ENCODE assay signal across 8 cellular contexts in genomic region chr1:165375623-165376022, GRCh38. TPM values are rescaled to one million over a fixed set of nuclear protein-coding genes. Genes with fewer than 3 reads are reported as not detected.
DNase-seq lines count a peak whose midpoint lies in the region; ATAC-seq, FAIRE-seq and TF ChIP-seq lines count a peak whose summit lies in the region.

No MANE protein-coding gene starts in this region.

- TF ChIP-seq POLR2A in right lobe of liver (IDR thresholded peaks at IDR 0.05) (no peak), HepG2 (IDR thresholded peaks at IDR 0.05; ENCODE audit: insufficient read depth in 1 of 2, low read depth in 2 of 2, low read length in 2 of 2) (no peak), uterus (IDR thresholded peaks at IDR 0.05) (no peak)

- H3K9ac ChIP-seq in HepG2 (ENCODE audit: insufficient read depth, low read depth, low read length) = no peak overlapping the region
- peak overlapping the region; percentile 24 for H3K9ac ChIP-seq in muscle layer of colon (ENCODE audit: low read length)

- no peaks in the 10 kb centered on the region for H3K79me2 ChIP-seq in HepG2 (ENCODE audit: insufficient read depth, low read length)

- peak overlapping the region in 2 of 3 donors; percentile 13 to 55 for H3K27ac ChIP-seq in right lobe of liver
- H3K27ac ChIP-seq in HepG2 (ENCODE audit: extremely low read length, insufficient read depth, low read length) = no peak overlapping the region
- H3K27ac ChIP-seq in coronary artery = peak overlapping the region; percentile 69 to 73
- H3K27ac ChIP-seq in muscle layer of colon (ENCODE audit: low read depth, low read length) = peak overlapping the region; percentile 86
- H3K27ac ChIP-seq in uterus = peak overlapping the region; percentile 94 to 95
- no peak overlapping the region for H3K27ac ChIP-seq in foreskin keratinocyte

- no peak for TF ChIP-seq CTCF in right lobe of liver (IDR thresholded peaks at IDR 0.05)
- no peak for TF ChIP-seq CTCF in HepG2 (CRISPR knock-in tag; IDR thresholded peaks at IDR 0.05)
- no peak for TF ChIP-seq CTCF in coronary artery (IDR thresholded peaks at IDR 0.05)
- TF ChIP-seq CTCF in uterus (IDR thresholded peaks at IDR 0.05) = no peak
- TF ChIP-seq CTCF in foreskin keratinocyte (conservative IDR thresholded peaks at IDR 0.05) = no peak

- FAIRE-seq in HepG2 (lab: Jason Lieb, UNC) = no peak

- H3K36me3 ChIP-seq in right lobe of liver (no peaks in the 10 kb centered on the region), HepG2 (replicated peaks in 1 of 2; ENCODE audit: control insufficient read depth in 1 of 2, insufficient read depth in 2 of 2, low read length in 2 of 2) (no peaks in the 10 kb centered on the region), muscle layer of colon (ENCODE audit: insufficient read depth, low read length) (no peaks in the 10 kb centered on the region), uterus (no peaks in the 10 kb centered on the region)

- no peak for TF ChIP-seq EP300 in HepG2 (IDR thresholded peaks at IDR 0.05; ENCODE audit: low read depth in 2 of 2, low read length in 2 of 2)
- TF ChIP-seq EP300 in HepG2 (CRISPR knock-in tag; IDR thresholded peaks at IDR 0.05; ENCODE audit: borderline replicate concordance) = no peak

- H3K4me2 ChIP-seq in HepG2 (ENCODE audit: low read depth, low read length) = no peak overlapping the region

- POLR2A ChIA-PET in HepG2 (lab: Yijun Ruan, JAX) = no interaction called here

- no peak overlapping the region for H2AFZ ChIP-seq in HepG2 (ENCODE audit: low read length)

- ATAC-seq in right lobe of liver = no peak
- ATAC-seq in HepG2 = no peak
- no peak for ATAC-seq in foreskin keratinocyte

- BruUV-seq in HepG2 (replicated peaks; lab: Mats Ljungman, UMichigan) = no TSS peak

- no peak for TF ChIP-seq RAD21 in HepG2 (CRISPR knock-in tag; IDR thresholded peaks at IDR 0.05)

- H3K4me1 ChIP-seq in right lobe of liver (peaks cover 0 to 10% (median under 1%) of the 10 kb centered on the region in 4 donors), HepG2 (ENCODE audit: insufficient read depth, low read length) (peaks cover 10% of the 10 kb centered on the region), muscle layer of colon (ENCODE audit: insufficient read depth, low read length) (peaks cover 5% of the 10 kb centered on the region), uterus (no peaks in the 10 kb centered on the region), foreskin keratinocyte (no peaks in the 10 kb centered on the region)

- H3K9me3 ChIP-seq in right lobe of liver (no peaks in the 10 kb centered on the region), HepG2 (ENCODE audit: low read length) (no peaks in the 10 kb centered on the region), muscle layer of colon (ENCODE audit: low read length) (no peaks in the 10 kb centered on the region), uterus (no peaks in the 10 kb centered on the region)

- in situ Hi-C loops in HepG2 (cut with HindIII; ENCODE audit: extremely low pct_ligation_motif_present, low pct_unique_long_range_greater_than_20kb) = no loop called here

- intact Hi-C loops in right lobe of liver (cut with DNase I) (loop anchor here in 1 of 2 donors (10.0 kb wide), 1 partner anchor 241 kb away; no protein-coding TSS in a partner anchor), HepG2 (cut with micrococcal nuclease; ENCODE audit: unreplicated experiment) (no loop called here), uterus (cut with DNase I; ENCODE audit: low total_unique reads) (no loop called here)

- H3K4me3 ChIP-seq in right lobe of liver = peak overlapping the region; percentile 9 to 36 (median 14)
- no peak overlapping the region for H3K4me3 ChIP-seq in HepG2 (replicated peaks in 1 of 3; ENCODE audit: insufficient read depth in 1 of 3, low read depth in 2 of 3, low read length in 3 of 3)
- peak overlapping the region; percentile 63 for H3K4me3 ChIP-seq in coronary artery
- H3K4me3 ChIP-seq in muscle layer of colon (ENCODE audit: low read depth in 1 of 2, low read length in 2 of 2) = peak overlapping the region in 1 of 2 donors; percentile 58
- H3K4me3 ChIP-seq in uterus = peak overlapping the region; percentile 38 to 47

- 44% methylated on average over 7 of the region's 7 CpGs for WGBS in right lobe of liver (ENCODE audit: insufficient coverage, low coverage, low lambda C conversion rate, missing lambda C conversion rate)
- 49% methylated on average over 7 of the region's 7 CpGs for WGBS in HepG2 (ENCODE audit: low lambda C conversion rate)

- DNase-seq in right lobe of liver (no peak), HepG2 (ENCODE audit: low spot score) (no peak), coronary artery (ENCODE audit: low spot score) (no peak), uterus (no peak), foreskin keratinocyte (no peak), GM19238 (ENCODE audit: insufficient read length, low spot score) (no peak)
- no peak for DNase-seq in stimulated activated CD4-positive, alpha-beta T cell treated with anti-CD3 and anti-CD28 coated beads, Interleukin-4, amount 100 ng/mL, for 24 hours

- H3K27me3 ChIP-seq in right lobe of liver (no peaks in the 10 kb centered on the region), HepG2 (ENCODE audit: control insufficient read depth in 1 of 2, insufficient read depth in 2 of 2, low read length in 2 of 2) (no peaks in the 10 kb centered on the region; a peak in 1 of 5 replicates), muscle layer of colon (ENCODE audit: control insufficient read depth in 1 of 2, insufficient read depth in 2 of 2, low read length in 2 of 2) (no peaks in the 10 kb centered on the region), uterus (no peaks in the 10 kb centered on the region), foreskin keratinocyte (peaks cover 83% of the 10 kb centered on the region)

- H4K20me1 ChIP-seq in HepG2 (ENCODE audit: insufficient read depth, low read length) = no peaks in the 10 kb centered on the region

- CTCF ChIA-PET in HepG2 (lab: Yijun Ruan, JAX; ENCODE audit: low intra/inter-chr PET ratio, low total read pairs) = no interaction called here

TF ChIP-seq in HepG2, 621 proteins besides CTCF, POLR2A, EP300 and RAD21:
- TF ChIP-seq IRF9 (CRISPR knock-in tag; IDR thresholded peaks at IDR 0.05; ENCODE audit: borderline replicate concordance) (no peak), STAT6 (CRISPR knock-in tag; IDR thresholded peaks at IDR 0.05; ENCODE audit: borderline replicate concordance) (no peak), CBX5 (CRISPR knock-in tag; IDR thresholded peaks at IDR 0.05; ENCODE audit: borderline replicate concordance) (no peak)

RNA-seq across cellular contexts. Expression of gene LMX1A, which starts 19.1 kb away (rescaled TPM):
- total RNA-seq in right lobe of liver (under 1 TPM in 1 of 6 experiments, not detected in 5; 0.14 TPM), HepG2 (2016; rRNA removed; fragmentation: Illumina TruSeq; extraction: Trizol) (0.07 TPM in 1 of 2 replicates, not detected in the other), uterus (under 1 TPM in 1 of 4 donors, not detected in 3; 0.41 TPM), foreskin keratinocyte (not detected in 2 replicates)
- total RNA-seq in HepG2 (2016; cell fraction: cytosol; rRNA removed; fragmentation: Illumina TruSeq; extraction: Trizol; ENCODE audit: low read depth) = not detected in 2 replicates
- 0.04 TPM in 1 of 2 replicates, not detected in the other for total RNA-seq in HepG2 (2016; cell fraction: insoluble cytoplasmic fraction; rRNA removed; fragmentation: Illumina TruSeq; extraction: Trizol)
- not detected in 2 replicates for total RNA-seq in HepG2 (2016; cell fraction: membrane; rRNA removed; fragmentation: Illumina TruSeq; extraction: Trizol)
- total RNA-seq in HepG2 (2016; cell fraction: nucleus; rRNA removed; fragmentation: Illumina TruSeq; extraction: Trizol) = not detected in 2 replicates
- polyA plus RNA-seq in HepG2 (2011; rRNA removed) (not detected in 2 replicates), foreskin keratinocyte (not detected in 2 replicates)
- polyA plus RNA-seq in HepG2 (2011; cell fraction: cytosol; rRNA removed) = not detected in 2 replicates
- not detected in 2 replicates for polyA plus RNA-seq in HepG2 (2011; cell fraction: nucleus; rRNA removed)
- polyA plus RNA-seq in HepG2 (2012) = not detected in 2 replicates
- not detected in 2 replicates for polyA plus RNA-seq in HepG2 (2016; cell fraction: cytosol; fragmentation: Illumina TruSeq; extraction: Trizol; ENCODE audit: low read depth)
- polyA plus RNA-seq in HepG2 (2016; cell fraction: insoluble cytoplasmic fraction; fragmentation: Illumina TruSeq; extraction: Trizol; ENCODE audit: low read depth) = not detected in 2 replicates
- not detected in 2 replicates for polyA plus RNA-seq in HepG2 (2016; cell fraction: membrane; fragmentation: Illumina TruSeq; extraction: Trizol; ENCODE audit: low read depth)
- polyA plus RNA-seq in HepG2 (2016; cell fraction: nucleus; fragmentation: Illumina TruSeq; extraction: Trizol; ENCODE audit: insufficient read depth, low read depth) = not detected in 2 replicates
- polyA minus RNA-seq in HepG2 (2011; rRNA and poly(A)+ RNA removed; ENCODE audit: low replicate concordance) = not detected in 2 replicates
- not detected in 2 replicates for polyA minus RNA-seq in HepG2 (2011; cell fraction: cytosol; rRNA and poly(A)+ RNA removed)
- polyA minus RNA-seq in HepG2 (2011; cell fraction: nucleus; rRNA and poly(A)+ RNA removed) = not detected in 2 replicates

Comparison
In these comparisons a context has a peak if more than half of its experiments do, and no peak if none do; other contexts are left out.
1. H3K27ac ChIP-seq: peak in right lobe of liver (2 of 3), coronary artery (2 of 2), muscle layer of colon (single experiment) and uterus (2 of 2); none in HepG2 (single experiment) and foreskin keratinocyte (single experiment).
2. H3K4me3 ChIP-seq: peak in right lobe of liver (3 of 3), coronary artery (single experiment) and uterus (2 of 2); none in HepG2 (0 of 3).